Comparison of ENCODE assay signal across 14 cellular contexts in the genomic region with DNA sequence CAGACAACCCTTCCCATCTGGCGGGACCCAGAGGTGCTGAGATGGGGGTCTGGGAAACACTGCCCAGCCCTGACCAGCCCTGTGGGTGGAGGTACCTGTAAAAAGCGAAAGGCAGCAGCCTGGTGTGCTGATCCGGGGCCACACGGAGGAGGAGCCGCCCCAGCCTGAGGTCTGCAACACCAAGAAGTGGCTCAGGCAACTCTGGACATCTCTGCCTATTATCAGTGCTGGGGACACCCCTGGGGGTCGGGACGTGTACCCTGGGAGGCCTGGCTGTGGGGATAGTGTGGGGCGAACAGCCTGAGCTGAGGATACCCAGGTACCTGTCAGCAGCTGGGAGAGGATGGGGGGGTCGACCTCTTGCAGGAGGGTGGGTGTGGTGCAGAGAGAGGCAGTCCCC.
"Had no signal": no experiment of that assay in that cellular context is flagged by ENCODE, and none has a peak within 500 bp of the region (broad histone marks: within the 10 kb centered on the region; RNA-seq: fewer than 3 reads in every experiment).

No MANE protein-coding gene starts in this region.

- H3K4me3 ChIP-seq: coronary artery, skin epidermis, tibial nerve had no signal

- H3K27ac Mint-ChIP-seq: activated CD4-positive, alpha-beta T cell treated with anti-CD3 and anti-CD28 coated beads, Interleukin-2, amount 10 ng/mL, durations not matched to agents 7 days and 5 days; T-helper 1 cell treated with Interleukin-12 subunit alpha and Interleukin-12 subunit beta and Interleukin-4 antibody, amounts not matched to agents 30 μg/mL and 1 μg/mL, for 36 hours had no signal

- H3K27ac ChIP-seq: coronary artery, skin epidermis, tibial nerve had no signal

- H3K9me3 ChIP-seq: tibial nerve had no signal

- H3K9me3 Mint-ChIP-seq: activated CD4-positive, alpha-beta T cell treated with anti-CD3 and anti-CD28 coated beads, Interleukin-2, amount 10 ng/mL, durations not matched to agents 7 days and 5 days; T-helper 1 cell treated with Interleukin-12 subunit alpha and Interleukin-12 subunit beta and Interleukin-4 antibody, amounts not matched to agents 30 μg/mL and 1 μg/mL, for 36 hours had no signal

- H3K27me3 ChIP-seq: tibial nerve had no signal

- ATAC-seq: activated CD8-positive, alpha-beta memory T cell treated with anti-CD3 and anti-CD28 coated beads, Interleukin-2, amount 10 ng/mL, durations not matched to agents 7 days and 5 days had no signal

- H3K4me3 Mint-ChIP-seq: activated CD4-positive, alpha-beta T cell treated with anti-CD3 and anti-CD28 coated beads, Interleukin-2, amount 10 ng/mL, durations not matched to agents 7 days and 5 days; activated CD8-positive, alpha-beta memory T cell treated with anti-CD3 and anti-CD28 coated beads, Interleukin-2, amount 10 ng/mL, durations not matched to agents 7 days and 5 days; T-helper 1 cell treated with Interleukin-12 subunit alpha and Interleukin-12 subunit beta and Interleukin-4 antibody, amounts not matched to agents 30 μg/mL and 1 μg/mL, for 36 hours had no signal

- H3K27me3 Mint-ChIP-seq: activated CD4-positive, alpha-beta T cell treated with anti-CD3 and anti-CD28 coated beads, Interleukin-2, amount 10 ng/mL, durations not matched to agents 7 days and 5 days; activated CD8-positive, alpha-beta memory T cell treated with anti-CD3 and anti-CD28 coated beads, Interleukin-2, amount 10 ng/mL, durations not matched to agents 7 days and 5 days had no signal

- DNase-seq: activated CD4-positive, alpha-beta T cell treated with anti-CD3 and anti-CD28 coated beads, Interleukin-2, amount 10 ng/mL, durations not matched to agents 7 days and 5 days; activated CD4-positive, CD25-positive, alpha-beta regulatory T cell; activated CD8-positive, alpha-beta memory T cell treated with anti-CD3 and anti-CD28 coated beads, Interleukin-2, amount 10 ng/mL, durations not matched to agents 7 days and 5 days; activated gamma-delta T cell treated with Interleukin-2 at 50 U/mL for 16 hours; activated T-cell treated with anti-CD3 and anti-CD28 coated beads, Interleukin-2, amount 50 U/mL, for 48 hours; caudate nucleus; effector CD4-positive, alpha-beta T cell; foreskin melanocyte; mesendoderm; stimulated activated CD4-positive, alpha-beta T cell treated with anti-CD3 and anti-CD28 coated beads, Interleukin-4, amount 100 ng/mL, for 4 hours had no signal
